Comparison of ENCODE assay signal across 9 cellular contexts in genomic region chr9:121196389-121196788, GRCh38. TPM values are rescaled to one million over a fixed set of nuclear protein-coding genes. Genes with fewer than 3 reads are reported as not detected.
DNase-seq lines count a peak whose midpoint lies in the region; ATAC-seq and TF ChIP-seq lines count a peak whose summit lies in the region.
"Had no signal": no experiment of that assay in that cellular context is flagged by ENCODE, and none has a peak within 500 bp of the region (broad histone marks: within the 10 kb centered on the region; RNA-seq: fewer than 3 reads in every experiment).

No MANE protein-coding gene starts in this region.

- CTCF ChIA-PET in MCF 10A (lab: Yijun Ruan, JAX) (interaction anchor here (0.5 to 0.9 kb wide), 3 partner anchors 81 to 440 kb away, joined by 3 to 4 read pairs (median 3); no protein-coding TSS in a partner anchor), A673 (lab: Charles Lee) (no interaction called here)

- DNase-seq in MCF 10A (ENCODE audit: unreplicated experiment) (no peak), breast epithelium (ENCODE audit: low spot score in 2 of 2) (no peak), esophagus squamous epithelium (lab: John Stamatoyannopoulos, UW) (no peak), NCI-H146 (lab: John Stamatoyannopoulos, UW) (no peak), NCI-H510A (lab: John Stamatoyannopoulos, UW) (no peak), A673 (ENCODE audit: low spot score) (no peak), NCI-H748 (lab: John Stamatoyannopoulos, UW; ENCODE audit: unreplicated experiment) (no peak)
- DNase-seq: activated T-cell treated with anti-CD3 and anti-CD28 coated beads, Interleukin-2, amount 50 U/mL, for 4 hours had no signal

- H3K36me3 Mint-ChIP-seq in MCF 10A (ENCODE audit: insufficient read depth, unreplicated experiment): peaks cover 5% of the 10 kb centered on the region

- TF ChIP-seq POLR2A in breast epithelium (IDR thresholded peaks at IDR 0.05): no peak
- no peak for TF ChIP-seq POLR2A in esophagus squamous epithelium (IDR thresholded peaks at IDR 0.05)

- H3K27ac ChIP-seq in breast epithelium (no peak overlapping the region), esophagus squamous epithelium (peak overlapping the region in 3 of 4 donors; percentile 69 to 76 (median 75)), A673 (ENCODE audit: low read depth, low read length, poor library complexity, severe bottlenecking) (no peak overlapping the region)

- TF ChIP-seq CTCF in MCF 10A (IDR thresholded peaks at IDR 0.05; ENCODE audit: unreplicated experiment): no peak
- TF ChIP-seq CTCF in breast epithelium (IDR thresholded peaks at IDR 0.05): no peak
- TF ChIP-seq CTCF in esophagus squamous epithelium (IDR thresholded peaks at IDR 0.05): no peak
- no peak for TF ChIP-seq CTCF in A673 (conservative IDR thresholded peaks at IDR 0.05; ENCODE audit: low read depth, low read length)

- peak overlapping the region; percentile 30 for H3K4me3 Mint-ChIP-seq in MCF 10A (ENCODE audit: unreplicated experiment)

- H3K4me1 Mint-ChIP-seq in MCF 10A (ENCODE audit: insufficient read depth, unreplicated experiment): peaks cover 55% of the 10 kb centered on the region

- peak; percentile 51 for ATAC-seq in HG03460 (IDR thresholded peaks at IDR 0.05; ENCODE audit: unreplicated experiment)
- ATAC-seq: activated T-cell treated with anti-CD3 and anti-CD28 coated beads, Interleukin-2, amount 50 U/mL, for 4 hours had no signal

- BruUV-seq in MCF 10A (replicated peaks; lab: Mats Ljungman, UMichigan) (no TSS peak), A673 (replicated peaks; lab: Mats Ljungman, UMichigan) (no TSS peak)

- no peaks in the 10 kb centered on the region for H3K36me3 ChIP-seq in breast epithelium
- H3K36me3 ChIP-seq in esophagus squamous epithelium: no peaks in the 10 kb centered on the region
- no peaks in the 10 kb centered on the region for H3K36me3 ChIP-seq in A673 (ENCODE audit: insufficient read depth, low read length, poor library complexity, severe bottlenecking)

- H3K9me3 Mint-ChIP-seq in MCF 10A (ENCODE audit: unreplicated experiment): no peaks in the 10 kb centered on the region
- H3K9me3 Mint-ChIP-seq: activated T-cell treated with anti-CD3 and anti-CD28 coated beads, Interleukin-2, amount 50 U/mL, for 4 hours had no signal

- WGBS in esophagus squamous epithelium, 2 donors: 22 to 33% methylated on average over 4 of the region's 4 CpGs

- no peak overlapping the region for H3K4me3 ChIP-seq in breast epithelium
- peak overlapping the region in 1 of 4 donors; percentile 16 for H3K4me3 ChIP-seq in esophagus squamous epithelium
- no peak overlapping the region for H3K4me3 ChIP-seq in A673 (ENCODE audit: low read depth, low read length, poor library complexity, severe bottlenecking)

- H3K9me3 ChIP-seq in breast epithelium: no peaks in the 10 kb centered on the region
- no peaks in the 10 kb centered on the region for H3K9me3 ChIP-seq in esophagus squamous epithelium
- H3K9me3 ChIP-seq in A673 (ENCODE audit: low read depth, low read length, poor library complexity, severe bottlenecking): no peaks in the 10 kb centered on the region

- H3K4me1 ChIP-seq in breast epithelium (peaks cover 0 to 7% of the 10 kb centered on the region in 2 donors), esophagus squamous epithelium (peaks cover 33 to 95% (median 46%) of the 10 kb centered on the region in 3 donors), A673 (ENCODE audit: insufficient read depth, low read length, poor library complexity, severe bottlenecking) (peaks cover 86% of the 10 kb centered on the region)

- no peaks in the 10 kb centered on the region for H3K27me3 Mint-ChIP-seq in MCF 10A (ENCODE audit: insufficient read depth, unreplicated experiment)

- H3K27me3 ChIP-seq in breast epithelium: no peaks in the 10 kb centered on the region
- no peaks in the 10 kb centered on the region for H3K27me3 ChIP-seq in esophagus squamous epithelium
- no peaks in the 10 kb centered on the region for H3K27me3 ChIP-seq in A673 (replicated peaks; ENCODE audit: insufficient read depth, low read depth, low read length, poor library complexity)

- POLR2A ChIA-PET in MCF 10A (lab: Yijun Ruan, JAX): interaction anchor here (0.6 to 1.4 kb wide), 3 partner anchors 27 to 90 kb away, joined by 4 to 7 read pairs (median 6); no protein-coding TSS in a partner anchor
- POLR2A ChIA-PET in A673 (lab: Charles Lee; ENCODE audit: low non-redundant PET): no interaction called here

- peak overlapping the region; percentile 83 for H3K27ac Mint-ChIP-seq in MCF 10A (ENCODE audit: low read depth, unreplicated experiment)

- intact Hi-C loops in MCF 10A (cut with micrococcal nuclease) (no loop called here), breast epithelium (cut with DNase I; ENCODE audit: low total_unique reads) (no loop called here), esophagus squamous epithelium (cut with DNase I) (no loop called here), A673 (cut with micrococcal nuclease; ENCODE audit: unreplicated experiment) (no loop called here)

RNA-seq across cellular contexts. Expression of gene RAB14, which starts 5.3 kb away (rescaled TPM):
- total RNA-seq in MCF 10A (2022) (65.8 and 77.0 TPM in 2 replicates), breast epithelium (10 to 100 TPM; 36.5 to 53.1 (median 41.3) TPM), esophagus squamous epithelium (10 to 100 TPM; 36.7 to 56.5 (median 42.8) TPM), A673 (2021) (65.9 and 71.9 TPM in 2 replicates)

Comparison
In these comparisons a context has a peak if more than half of its experiments do, and no peak if none do; other contexts are left out.
1. H3K27ac ChIP-seq: peak in esophagus squamous epithelium (3 of 4); none in breast epithelium (0 of 2) and A673 (single experiment).